Comparison of ENCODE assay signal across 24 cellular contexts in genomic region chr20:36849333-36850065, GRCh38. TPM values are rescaled to one million over a fixed set of nuclear protein-coding genes. Genes with fewer than 3 reads are reported as not detected.
DNase-seq lines count a peak whose midpoint lies in the region; ATAC-seq, FAIRE-seq and TF ChIP-seq lines count a peak whose summit lies in the region.
"Had no signal": no experiment of that assay in that cellular context is flagged by ENCODE, and none has a peak within 500 bp of the region (broad histone marks: within the 10 kb centered on the region; RNA-seq: fewer than 3 reads in every experiment).

No MANE protein-coding gene starts in this region.

- peaks cover 66% of the 10 kb centered on the region for H3K4me1 Mint-ChIP-seq in chondrocyte (ENCODE audit: low read depth)
- H3K4me1 Mint-ChIP-seq: activated CD4-positive, alpha-beta T cell treated with anti-CD3 and anti-CD28 coated beads, Interleukin-2, amount 10 ng/mL, durations not matched to agents 7 days and 5 days; central memory CD8-positive, alpha-beta T cell; immature natural killer cell had no signal

- H3K9me3 ChIP-seq in HepG2 (ENCODE audit: low read length) (no peaks in the 10 kb centered on the region; the same call in 1 of the 2 replicates), right lobe of liver (no peaks in the 10 kb centered on the region), osteoblast (ENCODE audit: low read depth, low read length) (no peaks in the 10 kb centered on the region)
- H3K9me3 ChIP-seq: upper lobe of right lung had no signal

- intact Hi-C loops in HepG2 (cut with micrococcal nuclease; ENCODE audit: unreplicated experiment) (no loop called here), right lobe of liver (cut with DNase I) (no loop called here)

- CTCF ChIA-PET in HepG2 (lab: Yijun Ruan, JAX; ENCODE audit: low intra/inter-chr PET ratio, low total read pairs): no interaction called here

- ATAC-seq in HepG2 (no peak), right lobe of liver (no peak), HG02981 (IDR thresholded peaks at IDR 0.05; ENCODE audit: unreplicated experiment) (no peak), HG03039 (IDR thresholded peaks at IDR 0.05; ENCODE audit: unreplicated experiment) (no peak)
- ATAC-seq: activated naive CD4-positive, alpha-beta T cell treated with anti-CD3 and anti-CD28 coated beads, Interleukin-2, amount 50 U/mL, for 72 hours; upper lobe of right lung had no signal

- in situ Hi-C loops in HepG2 (cut with HindIII; ENCODE audit: extremely low pct_ligation_motif_present, low pct_unique_long_range_greater_than_20kb): no loop called here

- peaks cover 5% of the 10 kb centered on the region for H3K36me3 Mint-ChIP-seq in chondrocyte (ENCODE audit: low read depth)
- H3K36me3 Mint-ChIP-seq: activated naive CD4-positive, alpha-beta T cell treated with anti-CD3 and anti-CD28 coated beads, Interleukin-2, amount 50 U/mL, for 72 hours; immature natural killer cell had no signal

- peaks cover 4% of the 10 kb centered on the region for H3K9me3 Mint-ChIP-seq in chondrocyte (ENCODE audit: low read depth)
- H3K9me3 Mint-ChIP-seq: activated CD4-positive, alpha-beta T cell treated with anti-CD3 and anti-CD28 coated beads, Interleukin-2, amount 10 ng/mL, durations not matched to agents 7 days and 5 days; activated naive CD4-positive, alpha-beta T cell treated with anti-CD3 and anti-CD28 coated beads, Interleukin-2, amount 50 U/mL, for 72 hours; central memory CD8-positive, alpha-beta T cell; immature natural killer cell had no signal

- WGBS in HepG2 (ENCODE audit: low lambda C conversion rate): 96% methylated on average over 9 of the region's 9 CpGs
- WGBS in right lobe of liver (ENCODE audit: insufficient coverage, low coverage, low lambda C conversion rate, missing lambda C conversion rate): 75% methylated on average over 7 of the region's 9 CpGs

- no peak overlapping the region for H2AFZ ChIP-seq in HepG2 (ENCODE audit: low read length)
- no peak overlapping the region for H2AFZ ChIP-seq in osteoblast (ENCODE audit: low read length)

- H3K4me2 ChIP-seq in HepG2 (ENCODE audit: low read depth, low read length): no peak overlapping the region
- no peak overlapping the region for H3K4me2 ChIP-seq in osteoblast (ENCODE audit: insufficient read depth, low read length)

- H3K79me2 ChIP-seq in HepG2 (ENCODE audit: insufficient read depth, low read length) (peaks cover 7% of the 10 kb centered on the region), osteoblast (ENCODE audit: insufficient read depth, low read length) (peaks cover 89% of the 10 kb centered on the region)

- peak; percentile 15 for FAIRE-seq in HepG2 (lab: Jason Lieb, UNC)
- FAIRE-seq: D721Med, endometrium had no signal

- H3K27ac Mint-ChIP-seq in chondrocyte (ENCODE audit: unreplicated experiment): peak overlapping the region; percentile 98
- H3K27ac Mint-ChIP-seq: activated CD4-positive, alpha-beta T cell treated with anti-CD3 and anti-CD28 coated beads, Interleukin-2, amount 10 ng/mL, durations not matched to agents 7 days and 5 days; activated naive CD4-positive, alpha-beta T cell treated with anti-CD3 and anti-CD28 coated beads, Interleukin-2, amount 50 U/mL, for 72 hours; immature natural killer cell had no signal

- BruUV-seq in HepG2 (replicated peaks; lab: Mats Ljungman, UMichigan): no TSS peak

- H3K27me3 Mint-ChIP-seq in chondrocyte (ENCODE audit: low read depth): no peaks in the 10 kb centered on the region
- H3K27me3 Mint-ChIP-seq: central memory CD8-positive, alpha-beta T cell had no signal

- H3K4me3 ChIP-seq in HepG2 (replicated peaks in 1 of 3; ENCODE audit: insufficient read depth in 1 of 3, low read depth in 2 of 3, low read length in 3 of 3) (no peak overlapping the region), right lobe of liver (no peak overlapping the region), osteoblast (ENCODE audit: insufficient read depth, low read length) (no peak overlapping the region)
- H3K4me3 ChIP-seq: upper lobe of right lung had no signal

- H3K36me3 ChIP-seq in HepG2 (replicated peaks in 1 of 2; ENCODE audit: control insufficient read depth in 1 of 2, insufficient read depth in 2 of 2, low read length in 2 of 2) (peaks cover 2 to 3% of the 10 kb centered on the region in 2 experiments; a peak in 1 of 5 replicates), right lobe of liver (no peaks in the 10 kb centered on the region), osteoblast (ENCODE audit: insufficient read depth, low read length) (peaks cover 16% of the 10 kb centered on the region)
- H3K36me3 ChIP-seq: upper lobe of right lung had no signal

- no peak overlapping the region for H3K9ac ChIP-seq in HepG2 (ENCODE audit: insufficient read depth, low read depth, low read length)

- H3K27me3 ChIP-seq in HepG2 (ENCODE audit: control insufficient read depth in 1 of 2, insufficient read depth in 2 of 2, low read length in 2 of 2) (no peaks in the 10 kb centered on the region), right lobe of liver (no peaks in the 10 kb centered on the region), osteoblast (ENCODE audit: insufficient read depth, low read length) (no peaks in the 10 kb centered on the region)
- H3K27me3 ChIP-seq: upper lobe of right lung had no signal

- TF ChIP-seq RAD21 in HepG2 (CRISPR knock-in tag; IDR thresholded peaks at IDR 0.05): no peak

- no peak for TF ChIP-seq POLR2A in HepG2 (IDR thresholded peaks at IDR 0.05; ENCODE audit: insufficient read depth in 1 of 2, low read depth in 2 of 2, low read length in 2 of 2)
- TF ChIP-seq POLR2A in right lobe of liver (IDR thresholded peaks at IDR 0.05): no peak

- H3K4me1 ChIP-seq in HepG2 (ENCODE audit: insufficient read depth, low read length) (peaks cover 24% of the 10 kb centered on the region), right lobe of liver (no peaks in the 10 kb centered on the region), osteoblast (ENCODE audit: insufficient read depth, low read length) (peaks cover 63% of the 10 kb centered on the region)

- TF ChIP-seq EP300 in HepG2 (IDR thresholded peaks at IDR 0.05; ENCODE audit: low read depth in 2 of 2, low read length in 2 of 2) (no peak), HepG2 (CRISPR knock-in tag; IDR thresholded peaks at IDR 0.05; ENCODE audit: borderline replicate concordance) (no peak)

- POLR2A ChIA-PET in HepG2 (lab: Yijun Ruan, JAX): no interaction called here

- peaks cover 5% of the 10 kb centered on the region; the same call in 1 of the 2 replicates for H4K20me1 ChIP-seq in HepG2 (ENCODE audit: insufficient read depth, low read length)
- H4K20me1 ChIP-seq in osteoblast (ENCODE audit: insufficient read depth, low read length): no peaks in the 10 kb centered on the region

- no peak overlapping the region for H3K27ac ChIP-seq in HepG2 (ENCODE audit: extremely low read length, insufficient read depth, low read length)
- no peak overlapping the region for H3K27ac ChIP-seq in right lobe of liver
- peak overlapping the region; percentile 96 for H3K27ac ChIP-seq in osteoblast (ENCODE audit: low read depth, low read length)

- TF ChIP-seq CTCF in HepG2 (CRISPR knock-in tag; IDR thresholded peaks at IDR 0.05) (no peak), right lobe of liver (IDR thresholded peaks at IDR 0.05) (no peak), chondrocyte (IDR thresholded peaks at IDR 0.05) (no peak), osteoblast (IDR thresholded peaks at IDR 0.05; ENCODE audit: extremely low read depth, low read depth, low read length) (no peak)

- no peak overlapping the region for H3K4me3 Mint-ChIP-seq in chondrocyte (ENCODE audit: unreplicated experiment)
- H3K4me3 Mint-ChIP-seq: activated CD4-positive, alpha-beta T cell treated with anti-CD3 and anti-CD28 coated beads, Interleukin-2, amount 10 ng/mL, durations not matched to agents 7 days and 5 days; central memory CD8-positive, alpha-beta T cell; immature natural killer cell had no signal

- DNase-seq in HepG2 (ENCODE audit: low spot score): no peak
- no peak for DNase-seq in right lobe of liver
- DNase-seq in chondrocyte (ENCODE audit: low spot score): no peak
- DNase-seq in osteoblast (ENCODE audit: insufficient read length, low spot score, missing footprints): peak; percentile 37
- no peak for DNase-seq in NCI-H146 treated with DMSO at 0.1 percent for 48 hours (lab: John Stamatoyannopoulos, UW; ENCODE audit: unreplicated experiment)
- no peak for DNase-seq in T-helper 1 cell
- DNase-seq: activated CD4-positive, alpha-beta T cell treated with anti-CD3 and anti-CD28 coated beads, Interleukin-2, amount 10 ng/mL, durations not matched to agents 7 days and 5 days; activated T-cell treated with anti-CD3 and anti-CD28 coated beads for 4 hours; foreskin melanocyte; GDM1; HCEC 1CT; immature natural killer cell; NCI-H1048; NCI-H748 treated with DMSO at 0.1 percent for 48 hours; occipital lobe; stimulated activated CD4-positive, alpha-beta T cell treated with anti-CD3 and anti-CD28 coated beads, Interleukin-4, amount 100 ng/mL, for 4 hours; T1000; upper lobe of right lung had no signal

TF ChIP-seq in HepG2, 621 proteins besides CTCF, POLR2A, EP300 and RAD21 (continues in another document):
- no peak for TF ChIP-seq FOXO1 (CRISPR knock-in tag; IDR thresholded peaks at IDR 0.05)

RNA-seq across cellular contexts. Expression of gene TLDC2, which starts 26.4 kb away (rescaled TPM):
- total RNA-seq in HepG2 (2016; rRNA removed; fragmentation: Illumina TruSeq; extraction: Trizol) (1.2 and 1.6 TPM in 2 replicates), right lobe of liver (under 1 TPM in 1 of 6 experiments, not detected in 5; 0.43 TPM), chondrocyte (not detected in 3 replicates), osteoblast (not detected in 2 replicates)
- total RNA-seq in HepG2 (2016; cell fraction: cytosol; rRNA removed; fragmentation: Illumina TruSeq; extraction: Trizol; ENCODE audit: low read depth): 0.62 and 0.81 TPM in 2 replicates
- total RNA-seq in HepG2 (2016; cell fraction: insoluble cytoplasmic fraction; rRNA removed; fragmentation: Illumina TruSeq; extraction: Trizol): 1.4 and 1.9 TPM in 2 replicates
- total RNA-seq in HepG2 (2016; cell fraction: membrane; rRNA removed; fragmentation: Illumina TruSeq; extraction: Trizol): 0.99 and 1.00 TPM in 2 replicates
- 0.91 and 1.4 TPM in 2 replicates for total RNA-seq in HepG2 (2016; cell fraction: nucleus; rRNA removed; fragmentation: Illumina TruSeq; extraction: Trizol)
- 0.69 and 1.5 TPM in 2 replicates for polyA plus RNA-seq in HepG2 (2011; rRNA removed)
- polyA plus RNA-seq in HepG2 (2011; cell fraction: cytosol; rRNA removed): 0.95 and 1.1 TPM in 2 replicates
- polyA plus RNA-seq in HepG2 (2011; cell fraction: nucleus; rRNA removed): 0.54 and 1.2 TPM in 2 replicates
- polyA plus RNA-seq in HepG2 (2012): 0.45 and 1.3 TPM in 2 replicates
- 0.27 and 0.36 TPM in 2 replicates for polyA plus RNA-seq in HepG2 (2016; cell fraction: cytosol; fragmentation: Illumina TruSeq; extraction: Trizol; ENCODE audit: low read depth)
- 1.3 and 1.7 TPM in 2 replicates for polyA plus RNA-seq in HepG2 (2016; cell fraction: insoluble cytoplasmic fraction; fragmentation: Illumina TruSeq; extraction: Trizol; ENCODE audit: low read depth)
- polyA plus RNA-seq in HepG2 (2016; cell fraction: membrane; fragmentation: Illumina TruSeq; extraction: Trizol; ENCODE audit: low read depth): 0.85 and 0.96 TPM in 2 replicates
- 0.45 and 0.70 TPM in 2 replicates for polyA plus RNA-seq in HepG2 (2016; cell fraction: nucleus; fragmentation: Illumina TruSeq; extraction: Trizol; ENCODE audit: insufficient read depth, low read depth)
- polyA minus RNA-seq in HepG2 (2011; rRNA and poly(A)+ RNA removed; ENCODE audit: low replicate concordance): 1.4 TPM in 1 of 2 replicates, not detected in the other
- polyA minus RNA-seq in HepG2 (2011; cell fraction: cytosol; rRNA and poly(A)+ RNA removed): 1.2 TPM in 1 of 2 replicates, not detected in the other
- polyA minus RNA-seq in HepG2 (2011; cell fraction: nucleus; rRNA and poly(A)+ RNA removed): 2.2 TPM in 2 replicates
- total RNA-seq: activated CD4-positive, alpha-beta T cell treated with anti-CD3 and anti-CD28 coated beads, Interleukin-2, amount 10 ng/mL, durations not matched to agents 7 days and 5 days; activated naive CD4-positive, alpha-beta T cell treated with anti-CD3 and anti-CD28 coated beads, Interleukin-2, amount 50 U/mL, for 72 hours had no signal
